8 cellular contexts compared by ENCODE assay signal in the genomic region with DNA sequence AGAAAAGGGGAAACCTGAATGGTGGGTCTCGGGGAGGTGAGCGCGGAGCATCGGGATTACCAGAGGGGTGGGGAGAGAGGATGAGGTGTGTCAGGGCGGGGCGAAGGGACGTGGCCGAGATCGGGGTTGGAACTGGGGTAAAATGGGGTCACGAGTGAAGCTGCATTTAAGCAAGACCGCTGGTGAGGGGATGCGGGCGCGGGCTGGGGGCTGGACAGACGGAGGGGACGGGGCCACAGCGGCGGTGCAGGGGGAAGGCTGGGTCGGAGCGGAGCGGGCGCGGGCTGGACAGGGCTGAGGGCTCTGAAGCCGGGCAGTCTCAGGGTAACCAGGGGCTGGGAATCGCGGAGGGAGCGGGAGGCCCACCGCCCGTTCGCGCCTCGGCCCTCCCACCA.
DNase-seq lines count a peak whose midpoint lies in the region; ATAC-seq, FAIRE-seq and TF ChIP-seq lines count a peak whose summit lies in the region.
"Not testable (repeated sequence)": the region's sequence is repeated elsewhere in the genome, so short reads cannot be mapped to it uniquely, and the experiment has no call there.

No MANE protein-coding gene starts in this region.

- not testable (repeated sequence) for H3K9me3 ChIP-seq in astrocyte (ENCODE audit: insufficient read depth, low read depth, low read length); naive thymus-derived CD4-positive, alpha-beta T cell (ENCODE audit: control insufficient read depth in 2 of 3, low read length in 3 of 3); stomach smooth muscle (ENCODE audit: control insufficient read depth in 2 of 2, low read length in 2 of 2)

- H3K4me3 Mint-ChIP-seq in astrocyte (ENCODE audit: unreplicated experiment): peak overlapping the region; percentile 91
- peak overlapping the region; percentile 85 to 100 (median 93) for H3K4me3 Mint-ChIP-seq in naive thymus-derived CD4-positive, alpha-beta T cell

- peak in 3 of 5 experiments; percentile 2 to 50 (median 42) for DNase-seq in T-helper 2 cell
- not testable (repeated sequence) for DNase-seq in astrocyte (ENCODE audit: low read depth)
- peak; percentile 12 for DNase-seq in germinal center (ENCODE audit: low spot score)
- peak in 5 of 9 donors; percentile 11 to 26 (median 16) for DNase-seq in naive thymus-derived CD4-positive, alpha-beta T cell

- H3K4me2 ChIP-seq in astrocyte (ENCODE audit: low read length): peak overlapping the region; percentile 99

- H3K27ac ChIP-seq in astrocyte (ENCODE audit: low read depth, low read length) (peak overlapping the region; percentile 33), stomach smooth muscle (ENCODE audit: low read length) (peak overlapping the region; percentile 66)
- peak overlapping the region; percentile 89 for H3K27ac ChIP-seq in naive thymus-derived CD4-positive, alpha-beta T cell (ENCODE audit: low read depth, low read length)

- H2AFZ ChIP-seq in astrocyte (ENCODE audit: low read depth, low read length): peak overlapping the region; percentile 63

- intact Hi-C loops in naive thymus-derived CD4-positive, alpha-beta T cell (cut with micrococcal nuclease): loop anchor here (2.0 kb wide), 2 partner anchors 56 to 60 kb away; no protein-coding TSS in a partner anchor

- not testable (repeated sequence) for FAIRE-seq in astrocyte (lab: Jason Lieb, UNC)

- peak overlapping the region; percentile 84 for H3K9ac ChIP-seq in astrocyte (ENCODE audit: low read length)
- H3K9ac ChIP-seq in stomach smooth muscle (ENCODE audit: low read length in 2 of 2): peak overlapping the region; percentile 57 to 64

- TF ChIP-seq CTCF in astrocyte (IDR thresholded peaks at IDR 0.05; ENCODE audit: insufficient read depth, low read depth, low read length): not testable (repeated sequence)

- H3K4me1 Mint-ChIP-seq in astrocyte (ENCODE audit: low read depth, unreplicated experiment): not testable (repeated sequence)
- peaks cover 0 to 28% (median 23%) of the 10 kb centered on the region in 7 donors for H3K4me1 Mint-ChIP-seq in naive thymus-derived CD4-positive, alpha-beta T cell

- not testable (repeated sequence) for H3K27me3 Mint-ChIP-seq in astrocyte (ENCODE audit: low read depth, unreplicated experiment); naive thymus-derived CD4-positive, alpha-beta T cell

- ATAC-seq in GM21786 (IDR thresholded peaks at IDR 0.05; ENCODE audit: unreplicated experiment): peak; percentile 26
- peak; percentile 10 for ATAC-seq in HG03469 (IDR thresholded peaks at IDR 0.05; ENCODE audit: unreplicated experiment)
- peak; percentile 8 for ATAC-seq in naive thymus-derived CD4-positive, alpha-beta T cell

- peak overlapping the region; percentile 47 for H3K27ac Mint-ChIP-seq in astrocyte (ENCODE audit: unreplicated experiment)
- peak overlapping the region; percentile 69 to 97 (median 95) for H3K27ac Mint-ChIP-seq in naive thymus-derived CD4-positive, alpha-beta T cell

- H3K4me3 ChIP-seq in GM08714 (ENCODE audit: low read length) (peak overlapping the region; percentile 84), astrocyte (ENCODE audit: insufficient read depth, low read depth, low read length) (peak overlapping the region; percentile 64), stomach smooth muscle (ENCODE audit: low read length in 2 of 2) (peak overlapping the region; percentile 54 to 71)
- H3K4me3 ChIP-seq in naive thymus-derived CD4-positive, alpha-beta T cell (ENCODE audit: low read length): peak overlapping the region; percentile 60

- not testable (repeated sequence) for H3K36me3 ChIP-seq in astrocyte (ENCODE audit: insufficient read depth, low read length); naive thymus-derived CD4-positive, alpha-beta T cell (ENCODE audit: control insufficient read depth in 2 of 3, insufficient read depth in 3 of 3, low read length in 3 of 3); stomach smooth muscle (ENCODE audit: control insufficient read depth in 2 of 2, insufficient read depth in 2 of 2, low read length in 2 of 2)

- H3K4me1 ChIP-seq in astrocyte (ENCODE audit: insufficient read depth, low read length); naive thymus-derived CD4-positive, alpha-beta T cell (ENCODE audit: control insufficient read depth in 2 of 2, insufficient read depth in 2 of 2, low read length in 2 of 2); stomach smooth muscle (ENCODE audit: control insufficient read depth, insufficient read depth, low read length): not testable (repeated sequence)

- not testable (repeated sequence) for H3K9me3 Mint-ChIP-seq in astrocyte (ENCODE audit: unreplicated experiment); naive thymus-derived CD4-positive, alpha-beta T cell

- H3K79me2 ChIP-seq in astrocyte (ENCODE audit: insufficient read depth, low read length): not testable (repeated sequence)

- not testable (repeated sequence) for H4K20me1 ChIP-seq in astrocyte (ENCODE audit: insufficient read depth, low read length)

- H3K36me3 Mint-ChIP-seq in astrocyte (ENCODE audit: low read depth, unreplicated experiment); naive thymus-derived CD4-positive, alpha-beta T cell: not testable (repeated sequence)

- POLR2A ChIA-PET in naive thymus-derived CD4-positive, alpha-beta T cell (lab: Charles Lee): interaction anchor here (1.4 kb wide), 1 partner anchor 330 kb away, joined by 4 read pairs; a partner anchor contains a TSS

- not testable (repeated sequence) for H3K27me3 ChIP-seq in astrocyte (ENCODE audit: insufficient read depth, low read length); naive thymus-derived CD4-positive, alpha-beta T cell (ENCODE audit: control insufficient read depth in 2 of 2, insufficient read depth in 2 of 2, low read length in 2 of 2); stomach smooth muscle (ENCODE audit: control insufficient read depth in 1 of 2, insufficient read depth in 2 of 2, low read length in 2 of 2)

- CTCF ChIA-PET in naive thymus-derived CD4-positive, alpha-beta T cell (lab: Charles Lee): not testable (repeated sequence)

Comparison
In these comparisons a context has a peak if more than half of its experiments do, and no peak if none do; other contexts are left out.
1. H3K27ac ChIP-seq: peak in every context shown above with its lines; median percentile 89 in naive thymus-derived CD4-positive, alpha-beta T cell; 66 in stomach smooth muscle; 33 in astrocyte.